1 cellular context compared by ENCODE assay signal in the genomic region with DNA sequence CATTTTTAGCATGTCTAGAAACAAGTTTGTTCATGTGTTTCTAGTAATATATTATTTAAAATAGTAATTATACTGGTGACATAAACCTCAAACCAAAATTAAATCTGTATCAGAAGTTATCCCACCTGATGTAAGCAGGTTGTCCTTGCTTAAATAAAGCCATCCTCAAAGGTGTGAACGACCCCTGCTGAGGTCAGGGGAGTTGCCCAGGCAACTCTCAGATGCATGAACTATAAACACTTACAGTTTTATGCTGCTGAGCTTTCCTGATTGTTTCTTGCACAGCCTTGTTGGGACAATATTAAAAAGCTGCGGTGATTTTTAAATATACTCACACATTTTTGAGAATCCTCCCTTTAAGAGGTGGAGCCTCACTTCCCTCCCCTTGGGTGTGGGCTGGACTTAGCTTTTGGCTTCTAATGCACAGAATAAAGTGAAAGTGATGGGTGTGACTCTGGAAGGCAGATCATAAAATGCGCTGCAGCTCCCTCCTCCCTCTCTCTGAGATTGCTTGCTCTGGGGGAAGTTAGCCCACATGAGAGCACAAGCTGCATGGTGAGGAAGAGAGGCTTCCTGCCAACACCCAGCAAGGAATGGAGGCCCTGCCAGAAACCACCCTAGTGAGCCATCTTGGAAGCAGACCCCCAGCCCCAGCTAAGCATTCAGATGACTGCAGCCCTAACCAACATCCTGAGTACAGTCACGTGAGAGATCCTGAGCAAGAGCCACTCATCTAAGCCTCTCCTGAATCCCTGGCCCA.
TF ChIP-seq lines count a peak whose summit lies in the region.

No MANE protein-coding gene starts in this region.

TF ChIP-seq in WTC11, 78 proteins besides CTCF, POLR2A, EP300 and RAD21 (continued from another document):
- TF ChIP-seq ZBTB43 (CRISPR knock-in tag; IDR thresholded peaks at IDR 0.05) (no peak), TP53 (CRISPR knock-in tag; IDR thresholded peaks at IDR 0.05) (no peak), ZNF317 (CRISPR knock-in tag; IDR thresholded peaks at IDR 0.05; ENCODE audit: borderline replicate concordance, low read depth) (no peak), ESRRA (CRISPR knock-in tag; IDR thresholded peaks at IDR 0.05; ENCODE audit: borderline replicate concordance) (no peak), GTF2I (CRISPR knock-in tag; conservative IDR thresholded peaks at IDR 0.05) (no peak), JUN (CRISPR knock-in tag; IDR thresholded peaks at IDR 0.05) (no peak), CBFB (CRISPR knock-in tag; IDR thresholded peaks at IDR 0.05; ENCODE audit: low read depth) (no peak), MYBL2 (CRISPR knock-in tag; IDR thresholded peaks at IDR 0.05) (no peak), PRRX2 (CRISPR knock-in tag; IDR thresholded peaks at IDR 0.05) (no peak), NR2C2 (CRISPR knock-in tag; IDR thresholded peaks at IDR 0.05) (no peak), NR1H2 (CRISPR knock-in tag; IDR thresholded peaks at IDR 0.05) (no peak), ATF2 (CRISPR knock-in tag; IDR thresholded peaks at IDR 0.05; ENCODE audit: borderline replicate concordance, low read depth) (no peak)
- TF ChIP-seq, protein P1, sequence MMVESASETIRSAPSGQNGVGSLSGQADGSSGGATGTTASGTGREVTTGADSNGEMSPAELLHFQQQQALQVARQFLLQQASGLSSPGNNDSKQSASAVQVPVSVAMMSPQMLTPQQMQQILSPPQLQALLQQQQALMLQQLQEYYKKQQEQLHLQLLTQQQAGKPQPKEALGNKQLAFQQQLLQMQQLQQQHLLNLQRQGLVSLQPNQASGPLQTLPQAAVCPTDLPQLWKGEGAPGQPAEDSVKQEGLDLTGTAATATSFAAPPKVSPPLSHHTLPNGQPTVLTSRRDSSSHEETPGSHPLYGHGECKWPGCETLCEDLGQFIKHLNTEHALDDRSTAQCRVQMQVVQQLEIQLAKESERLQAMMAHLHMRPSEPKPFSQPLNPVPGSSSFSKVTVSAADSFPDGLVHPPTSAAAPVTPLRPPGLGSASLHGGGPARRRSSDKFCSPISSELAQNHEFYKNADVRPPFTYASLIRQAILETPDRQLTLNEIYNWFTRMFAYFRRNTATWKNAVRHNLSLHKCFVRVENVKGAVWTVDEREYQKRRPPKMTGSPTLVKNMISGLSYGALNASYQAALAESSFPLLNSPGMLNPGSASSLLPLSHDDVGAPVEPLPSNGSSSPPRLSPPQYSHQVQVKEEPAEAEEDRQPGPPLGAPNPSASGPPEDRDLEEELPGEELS (CRISPR knock-in tag; IDR thresholded peaks at IDR 0.05) = no peak
